23 cellular contexts compared by ENCODE assay signal in the genomic region with DNA sequence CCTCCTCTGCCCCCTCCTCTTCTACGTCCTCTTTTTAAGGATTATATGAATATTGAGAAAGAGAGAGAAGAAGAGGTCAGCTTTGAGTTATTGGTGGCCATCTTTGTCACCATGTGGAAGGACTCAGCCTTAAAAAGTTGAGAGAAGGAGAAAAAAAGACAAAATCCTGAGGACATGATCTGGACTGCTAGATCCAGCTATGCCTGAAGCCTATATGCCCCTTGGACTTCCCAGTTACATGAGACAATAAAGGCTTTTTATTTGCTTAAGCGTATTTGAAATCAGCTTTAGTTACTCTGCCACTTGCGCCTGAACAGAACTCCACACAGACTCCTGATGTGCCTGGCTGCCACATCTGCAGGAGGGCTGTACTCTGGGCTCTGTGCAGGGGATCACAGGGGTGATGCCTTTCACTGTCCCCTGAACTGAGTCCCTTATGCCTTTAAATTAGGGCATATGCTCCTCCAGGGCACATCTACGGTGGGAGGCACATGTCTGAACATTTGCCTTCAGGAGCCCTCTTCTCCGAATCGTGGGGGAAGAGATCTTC. TPM values are rescaled to one million over a fixed set of nuclear protein-coding genes. Genes with fewer than 3 reads are reported as not detected.
DNase-seq lines count a peak whose midpoint lies in the region; ATAC-seq and TF ChIP-seq lines count a peak whose summit lies in the region.
"Had no signal": no experiment of that assay in that cellular context is flagged by ENCODE, and none has a peak within 500 bp of the region (broad histone marks: within the 10 kb centered on the region; RNA-seq: fewer than 3 reads in every experiment).

No MANE protein-coding gene starts in this region.

- intact Hi-C loops in MCF 10A (cut with micrococcal nuclease) (no loop called here), breast epithelium (cut with DNase I; ENCODE audit: low total_unique reads) (no loop called here), vagina (cut with DNase I) (no loop called here)

- H3K4me1 Mint-ChIP-seq in MCF 10A (ENCODE audit: insufficient read depth, unreplicated experiment) (peaks cover 11% of the 10 kb centered on the region), WTC11 (peaks cover 13% of the 10 kb centered on the region)

- H3K4me1 ChIP-seq in breast epithelium (no peaks in the 10 kb centered on the region), Loucy (ENCODE audit: insufficient read depth, low read length, poor library complexity, severe bottlenecking) (peaks cover 14% of the 10 kb centered on the region), vagina (peaks cover 9% of the 10 kb centered on the region)

- peak overlapping the region in 1 of 2 donors; percentile 52 for H3K27ac ChIP-seq in breast epithelium
- H3K27ac ChIP-seq in epithelial cell of prostate, result peak overlapping the region; percentile 90
- peak overlapping the region; percentile 13 for H3K27ac ChIP-seq in vagina
- H3K27ac ChIP-seq: heart left ventricle had no signal

- H3K79me2 ChIP-seq in Loucy (ENCODE audit: insufficient read depth, low read length), result no peaks in the 10 kb centered on the region

- H3K27me3 ChIP-seq in breast epithelium (no peaks in the 10 kb centered on the region), Loucy (ENCODE audit: insufficient read depth, low read length, poor library complexity, severe bottlenecking) (no peaks in the 10 kb centered on the region), vagina (no peaks in the 10 kb centered on the region)
- H3K27me3 ChIP-seq: heart left ventricle, transverse colon had no signal

- no peak overlapping the region for H3K9ac ChIP-seq in Loucy (ENCODE audit: low read depth, low read length, poor library complexity, severe bottlenecking)
- H3K9ac ChIP-seq: SK-N-SH had no signal

- H3K36me3 Mint-ChIP-seq in MCF 10A (ENCODE audit: insufficient read depth, unreplicated experiment), result no peaks in the 10 kb centered on the region
- peaks cover 11% of the 10 kb centered on the region for H3K36me3 Mint-ChIP-seq in WTC11
- H3K36me3 Mint-ChIP-seq: stimulated activated effector memory CD8-positive, alpha-beta T cell treated with anti-CD3 and anti-CD28 coated beads, Interleukin-12 subunit alpha, Interleukin-12 subunit beta, amount 100 ng/mL, for 72 hours had no signal

- ATAC-seq in WTC11, result no peak
- ATAC-seq: activated CD8-positive, alpha-beta T cell treated with anti-CD3 and anti-CD28 coated beads, Interleukin-2, amount 10 ng/mL, durations not matched to agents 7 days and 5 days; heart left ventricle; right cardiac atrium had no signal

- TF ChIP-seq CTCF in MCF 10A (IDR thresholded peaks at IDR 0.05; ENCODE audit: unreplicated experiment) (no peak), breast epithelium (IDR thresholded peaks at IDR 0.05) (no peak), Loucy (conservative IDR thresholded peaks at IDR 0.05; ENCODE audit: low read length) (no peak), vagina (IDR thresholded peaks at IDR 0.05) (no peak), WTC11 (IDR thresholded peaks at IDR 0.05) (no peak)

- H3K9me3 Mint-ChIP-seq in MCF 10A (ENCODE audit: unreplicated experiment), result no peaks in the 10 kb centered on the region
- H3K9me3 Mint-ChIP-seq in WTC11, result peaks cover 33% of the 10 kb centered on the region
- H3K9me3 Mint-ChIP-seq: activated naive CD4-positive, alpha-beta T cell treated with anti-CD3 and anti-CD28 coated beads, Interleukin-2, amount 50 U/mL, for 72 hours; stimulated activated effector memory CD8-positive, alpha-beta T cell treated with anti-CD3 and anti-CD28 coated beads, Interleukin-12 subunit alpha, Interleukin-12 subunit beta, amount 100 ng/mL, for 72 hours; T-helper 2 cell treated with Interferon-gamma antibody and Interleukin-4, amounts not matched to agents 5 μg/mL and 100 μg/mL, for 36 hours had no signal

- no peaks in the 10 kb centered on the region for H3K9me2 ChIP-seq in Loucy (replicated peaks; ENCODE audit: low read depth, low read length)
- H3K9me2 ChIP-seq: SK-N-SH had no signal

- POLR2A ChIA-PET in MCF 10A (lab: Yijun Ruan, JAX) (interaction anchor here (1.0 kb wide), 1 partner anchor 23 kb away, joined by 3 read pairs; no protein-coding TSS in a partner anchor), WTC11 (lab: Charles Lee) (no interaction called here)

- H3K9me3 ChIP-seq in breast epithelium, result no peaks in the 10 kb centered on the region
- no peaks in the 10 kb centered on the region for H3K9me3 ChIP-seq in Loucy (ENCODE audit: insufficient read depth, low read depth, low read length)
- no peaks in the 10 kb centered on the region for H3K9me3 ChIP-seq in vagina
- H3K9me3 ChIP-seq: A549, heart left ventricle, SK-N-SH, transverse colon had no signal

- H4K20me1 ChIP-seq in Loucy (ENCODE audit: insufficient read depth, low read length, poor library complexity, severe bottlenecking), result no peaks in the 10 kb centered on the region

- H3K4me3 ChIP-seq in breast epithelium, result no peak overlapping the region
- no peak overlapping the region for H3K4me3 ChIP-seq in Loucy (ENCODE audit: low read length, poor library complexity, severe bottlenecking)
- no peak overlapping the region for H3K4me3 ChIP-seq in vagina
- H3K4me3 ChIP-seq: A549, heart left ventricle, transverse colon had no signal

- DNase-seq in MCF 10A (ENCODE audit: unreplicated experiment), result no peak
- DNase-seq in breast epithelium (ENCODE audit: low spot score in 2 of 2), result no peak
- no peak for DNase-seq in epithelial cell of prostate (ENCODE audit: low read depth, low spot score)
- no peak for DNase-seq in vagina (ENCODE audit: extremely low spot score in 2 of 2)
- DNase-seq in WTC11 (ENCODE audit: low spot score), result no peak
- DNase-seq in A172 (ENCODE audit: low spot score), result no peak
- DNase-seq in cortex of kidney (lab: John Stamatoyannopoulos, UW), result no peak
- DNase-seq: activated CD8-positive, alpha-beta T cell treated with anti-CD3 and anti-CD28 coated beads, Interleukin-2, amount 10 ng/mL, durations not matched to agents 7 days and 5 days; activated T-cell treated with anti-CD3 and anti-CD28 coated beads, Interleukin-2, amount 50 U/mL, for 48 hours; heart left ventricle; NCI-H1417 treated with DMSO at 0.1 percent for 48 hours; right cardiac atrium; SK-N-SH had no signal

- H3K4me2 ChIP-seq in Loucy (ENCODE audit: low read depth, low read length, poor library complexity, severe bottlenecking), result no peak overlapping the region
- H3K4me2 ChIP-seq: SK-N-SH had no signal

- no peak for TF ChIP-seq POLR2A in breast epithelium (IDR thresholded peaks at IDR 0.05)
- no peak for TF ChIP-seq POLR2A in vagina (IDR thresholded peaks at IDR 0.05)

- no peaks in the 10 kb centered on the region for H3K36me3 ChIP-seq in breast epithelium
- no peaks in the 10 kb centered on the region for H3K36me3 ChIP-seq in Loucy (ENCODE audit: insufficient read depth, low read length)
- H3K36me3 ChIP-seq in vagina, result no peaks in the 10 kb centered on the region
- H3K36me3 ChIP-seq: heart left ventricle, transverse colon had no signal

- H3K4me3 Mint-ChIP-seq in MCF 10A (ENCODE audit: unreplicated experiment), result peak overlapping the region; percentile 32
- no peak overlapping the region for H3K4me3 Mint-ChIP-seq in WTC11
- H3K4me3 Mint-ChIP-seq: activated CD8-positive, alpha-beta T cell treated with anti-CD3 and anti-CD28 coated beads, Interleukin-2, amount 10 ng/mL, durations not matched to agents 7 days and 5 days; endodermal cell; stimulated activated effector memory CD8-positive, alpha-beta T cell treated with anti-CD3 and anti-CD28 coated beads, Interleukin-12 subunit alpha, Interleukin-12 subunit beta, amount 100 ng/mL, for 72 hours; T-helper 2 cell treated with Interferon-gamma antibody and Interleukin-4, amounts not matched to agents 5 μg/mL and 100 μg/mL, for 36 hours had no signal

- H3F3A ChIP-seq in Loucy (ENCODE audit: low read depth), result no peaks in the 10 kb centered on the region

- H3K27ac Mint-ChIP-seq in MCF 10A (ENCODE audit: low read depth, unreplicated experiment) (peak overlapping the region; percentile 6), WTC11 (no peak overlapping the region)
- H3K27ac Mint-ChIP-seq: activated CD8-positive, alpha-beta T cell treated with anti-CD3 and anti-CD28 coated beads, Interleukin-2, amount 10 ng/mL, durations not matched to agents 7 days and 5 days; endodermal cell; stimulated activated effector memory CD8-positive, alpha-beta T cell treated with anti-CD3 and anti-CD28 coated beads, Interleukin-12 subunit alpha, Interleukin-12 subunit beta, amount 100 ng/mL, for 72 hours; T-helper 2 cell treated with Interferon-gamma antibody and Interleukin-4, amounts not matched to agents 5 μg/mL and 100 μg/mL, for 36 hours had no signal

- H2AFZ ChIP-seq in Loucy (ENCODE audit: low read length), result peak overlapping the region; percentile 87

- TSS peak; percentile 91 for BruUV-seq in MCF 10A (replicated peaks; lab: Mats Ljungman, UMichigan)

- CTCF ChIA-PET in MCF 10A (lab: Yijun Ruan, JAX) (interaction anchor here (0.7 to 0.9 kb wide), 2 partner anchors 19 to 42 kb away, joined by 3 read pairs; no protein-coding TSS in a partner anchor), WTC11 (lab: Charles Lee) (interaction anchor here (1.0 kb wide), 1 partner anchor 45 kb away, joined by 3 read pairs; no protein-coding TSS in a partner anchor)

- no peaks in the 10 kb centered on the region for H3K27me3 Mint-ChIP-seq in MCF 10A (ENCODE audit: insufficient read depth, unreplicated experiment)
- peaks cover 4% of the 10 kb centered on the region for H3K27me3 Mint-ChIP-seq in WTC11 (ENCODE audit: low read depth)

TF ChIP-seq in WTC11, 78 proteins besides CTCF, POLR2A, EP300 and RAD21 (continues in another document):
- TF ChIP-seq, protein P1, sequence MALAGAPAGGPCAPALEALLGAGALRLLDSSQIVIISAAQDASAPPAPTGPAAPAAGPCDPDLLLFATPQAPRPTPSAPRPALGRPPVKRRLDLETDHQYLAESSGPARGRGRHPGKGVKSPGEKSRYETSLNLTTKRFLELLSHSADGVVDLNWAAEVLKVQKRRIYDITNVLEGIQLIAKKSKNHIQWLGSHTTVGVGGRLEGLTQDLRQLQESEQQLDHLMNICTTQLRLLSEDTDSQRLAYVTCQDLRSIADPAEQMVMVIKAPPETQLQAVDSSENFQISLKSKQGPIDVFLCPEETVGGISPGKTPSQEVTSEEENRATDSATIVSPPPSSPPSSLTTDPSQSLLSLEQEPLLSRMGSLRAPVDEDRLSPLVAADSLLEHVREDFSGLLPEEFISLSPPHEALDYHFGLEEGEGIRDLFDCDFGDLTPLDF (CRISPR knock-in tag; IDR thresholded peaks at IDR 0.05), result no peak
- TF ChIP-seq NFATC4 (CRISPR knock-in tag; IDR thresholded peaks at IDR 0.05) (no peak), KAT7 (CRISPR knock-in tag; IDR thresholded peaks at IDR 0.05; ENCODE audit: borderline replicate concordance) (no peak), ZNF671 (CRISPR knock-in tag; IDR thresholded peaks at IDR 0.05) (no peak), NFYB (CRISPR knock-in tag; conservative IDR thresholded peaks at IDR 0.05; ENCODE audit: low read depth) (no peak)

RNA-seq across cellular contexts. Expression of a gene that starts 13.9 kb away (rescaled TPM):
- total RNA-seq in MCF 10A (2022) (0.07 and 0.12 TPM in 2 replicates), breast epithelium (not detected), vagina (8.8 TPM), WTC11 (2021) (0.02 TPM in 1 of 3 replicates, not detected in the others)
- not detected in 2 replicates for total RNA-seq in A172 (2014; rRNA removed; shearing (Covaris generic))
- total RNA-seq: activated CD8-positive, alpha-beta T cell treated with anti-CD3 and anti-CD28 coated beads, Interleukin-2, amount 10 ng/mL, durations not matched to agents 7 days and 5 days; activated naive CD4-positive, alpha-beta T cell treated with anti-CD3 and anti-CD28 coated beads, Interleukin-2, amount 50 U/mL, for 72 hours; endodermal cell; HT-29; myocyte; osteoblast had no signal

RNA-seq across cellular contexts. Expression of a gene that starts 59.7 kb away (rescaled TPM):
- not detected in 2 replicates for total RNA-seq in MCF 10A (2022)
- not detected for total RNA-seq in breast epithelium
- 26.5 TPM for total RNA-seq in vagina
- total RNA-seq in WTC11 (2021), result 0.07 to 0.24 TPM (median 0.09 TPM) in 3 replicates
- total RNA-seq in A172 (2014; rRNA removed; shearing (Covaris generic)), result not detected in 2 replicates
- total RNA-seq: activated CD8-positive, alpha-beta T cell treated with anti-CD3 and anti-CD28 coated beads, Interleukin-2, amount 10 ng/mL, durations not matched to agents 7 days and 5 days; activated naive CD4-positive, alpha-beta T cell treated with anti-CD3 and anti-CD28 coated beads, Interleukin-2, amount 50 U/mL, for 72 hours; endodermal cell; heart left ventricle; myocyte; osteoblast; right cardiac atrium had no signal

Comparison
In these comparisons a context has a peak if more than half of its experiments do, and no peak if none do; other contexts are left out.
1. RNA of a gene that starts 59.7 kb away (total RNA-seq): 26.5 TPM in vagina (single experiment); 0.07 to 0.24 TPM in WTC11, not detected in MCF 10A, not detected in breast epithelium and not detected in A172; every median in the first group is over 10 times any median in the second.